9 cellular contexts compared by ENCODE assay signal in the genomic region with DNA sequence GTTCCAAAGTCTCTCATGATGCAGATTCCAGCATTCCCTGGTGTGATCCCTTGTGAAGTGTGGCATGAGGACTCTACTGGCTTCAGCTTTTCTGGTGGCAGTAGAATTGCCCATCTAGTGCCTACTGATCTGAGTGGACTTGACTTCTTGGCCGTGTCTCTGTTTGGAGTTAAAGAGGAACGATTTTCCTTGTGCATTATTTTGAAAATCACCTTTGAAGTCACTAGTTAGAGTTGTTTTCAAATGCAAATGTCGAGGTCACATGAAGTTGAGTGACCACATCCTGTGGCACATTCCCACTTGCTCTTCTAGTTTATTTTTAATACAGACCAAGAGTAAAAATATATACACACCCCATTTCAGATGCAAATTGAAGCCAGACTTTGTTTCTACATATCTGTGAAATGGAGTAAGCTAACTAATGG.
DNase-seq lines count a peak whose midpoint lies in the region; ATAC-seq and TF ChIP-seq lines count a peak whose summit lies in the region.
"Had no signal": no experiment of that assay in that cellular context is flagged by ENCODE, and none has a peak within 500 bp of the region (broad histone marks: within the 10 kb centered on the region; RNA-seq: fewer than 3 reads in every experiment).

No MANE protein-coding gene starts in this region.

- peak; percentile 54 for ATAC-seq in GM21367 (IDR thresholded peaks at IDR 0.05; ENCODE audit: unreplicated experiment)
- peak; percentile 52 for ATAC-seq in HG03439 (IDR thresholded peaks at IDR 0.05; ENCODE audit: unreplicated experiment)

- H3K27ac ChIP-seq in uterus, result no peak overlapping the region

- intact Hi-C loops in uterus (cut with DNase I; ENCODE audit: low total_unique reads), result no loop called here

- H3K36me3 ChIP-seq in uterus, result no peaks in the 10 kb centered on the region

- TF ChIP-seq POLR2A in uterus (IDR thresholded peaks at IDR 0.05), result no peak

- H3K4me3 ChIP-seq in choroid plexus epithelial cell (ENCODE audit: low read depth, low read length) (no peak overlapping the region), uterus (no peak overlapping the region)

- TF ChIP-seq CTCF in choroid plexus epithelial cell (conservative IDR thresholded peaks at IDR 0.05; ENCODE audit: low read depth, low read length) (no peak), uterus (IDR thresholded peaks at IDR 0.05) (no peak)

- DNase-seq in EH (ENCODE audit: low read depth), result peak; percentile 74
- DNase-seq in choroid plexus epithelial cell (ENCODE audit: low read depth), result peak; percentile 54
- no peak for DNase-seq in NOMO-1 (lab: John Stamatoyannopoulos, UW; ENCODE audit: unreplicated experiment in 2 of 2)
- DNase-seq in NCI-H345 treated with DMSO at 0.1 percent for 48 hours (lab: John Stamatoyannopoulos, UW; ENCODE audit: unreplicated experiment), result no peak
- no peak for DNase-seq in islet precursor cell
- no peak for DNase-seq in uterus
- DNase-seq: T1000 had no signal

- H3K4me1 ChIP-seq in uterus, result no peaks in the 10 kb centered on the region

- H3K27me3 ChIP-seq in uterus, result no peaks in the 10 kb centered on the region

- no peaks in the 10 kb centered on the region for H3K9me3 ChIP-seq in uterus

Comparison
In these comparisons a context has a peak if more than half of its experiments do, and no peak if none do; other contexts are left out.
1. DNase-seq: peak in EH (single experiment) and choroid plexus epithelial cell (single experiment); none in NOMO-1 (0 of 2), NCI-H345 treated with DMSO at 0.1 percent for 48 hours (single experiment), islet precursor cell (single experiment) and uterus (0 of 2).